ENCODE assay signal across 9 cellular contexts in genomic region chr7:87628780-87629569, GRCh38. TPM values are rescaled to one million over a fixed set of nuclear protein-coding genes. Genes with fewer than 3 reads are reported as not detected.
DNase-seq lines count a peak whose midpoint lies in the region; ATAC-seq and TF ChIP-seq lines count a peak whose summit lies in the region.
"Had no signal": no experiment of that assay in that cellular context is flagged by ENCODE, and none has a peak within 500 bp of the region (broad histone marks: within the 10 kb centered on the region; RNA-seq: fewer than 3 reads in every experiment).

No MANE protein-coding gene starts in this region.

- H3K9me3 Mint-ChIP-seq in activated naive CD8-positive, alpha-beta T cell treated with anti-CD3 and anti-CD28 coated beads for 36 hours, result no peaks in the 10 kb centered on the region

- no peaks in the 10 kb centered on the region for H3K4me1 ChIP-seq in OCI-LY1 (ENCODE audit: insufficient read depth, low read length, severe bottlenecking)

- intact Hi-C loops in Right ventricle myocardium superior (cut with DNase I), result no loop called here

- peak overlapping the region; percentile 84 for H3K4me3 Mint-ChIP-seq in activated naive CD8-positive, alpha-beta T cell treated with anti-CD3 and anti-CD28 coated beads for 36 hours

- no peak overlapping the region for H3K27ac ChIP-seq in OCI-LY1 (ENCODE audit: low read depth, low read length, poor library complexity, severe bottlenecking)
- H3K27ac ChIP-seq: C4-2B had no signal

- peak overlapping the region; percentile 48; the same call in 1 of the 2 replicates for H3K9ac ChIP-seq in OCI-LY1 (ENCODE audit: low read length)

- TF ChIP-seq CTCF in OCI-LY1 (IDR thresholded peaks at IDR 0.05; ENCODE audit: low read length), result no peak

- no peak overlapping the region for H3K27ac Mint-ChIP-seq in activated naive CD8-positive, alpha-beta T cell treated with anti-CD3 and anti-CD28 coated beads for 36 hours

- H3K36me3 Mint-ChIP-seq in activated naive CD8-positive, alpha-beta T cell treated with anti-CD3 and anti-CD28 coated beads for 36 hours, result no peaks in the 10 kb centered on the region

- H3K4me1 Mint-ChIP-seq in activated naive CD8-positive, alpha-beta T cell treated with anti-CD3 and anti-CD28 coated beads for 36 hours, result peaks cover 12% of the 10 kb centered on the region

- H3K27me3 ChIP-seq in OCI-LY1 (ENCODE audit: insufficient read depth, low read length), result no peaks in the 10 kb centered on the region

- no peaks in the 10 kb centered on the region for H3K36me3 ChIP-seq in OCI-LY1 (ENCODE audit: insufficient read depth, low read length)

- peak overlapping the region; percentile 61 for H3K4me2 ChIP-seq in OCI-LY1 (ENCODE audit: low read length)

- H3K4me3 ChIP-seq in OCI-LY1 (ENCODE audit: low read depth, low read length, poor library complexity, severe bottlenecking), result peak overlapping the region; percentile 63

- no peaks in the 10 kb centered on the region for H3K9me2 ChIP-seq in OCI-LY1 (ENCODE audit: low read depth, low read length)

- H4K20me1 ChIP-seq in OCI-LY1 (ENCODE audit: insufficient read depth, low read length), result no peaks in the 10 kb centered on the region

- ATAC-seq in Right ventricle myocardium superior (ENCODE audit: poor library complexity) (peak; percentile 47), HG03342 (IDR thresholded peaks at IDR 0.05; ENCODE audit: unreplicated experiment) (no peak), GM19328 (IDR thresholded peaks at IDR 0.05; ENCODE audit: unreplicated experiment) (no peak)

- H2AFZ ChIP-seq in OCI-LY1 (ENCODE audit: low read length), result no peak overlapping the region

- no peaks in the 10 kb centered on the region for H3K9me3 ChIP-seq in OCI-LY1 (ENCODE audit: low read length)

- peaks cover 13% of the 10 kb centered on the region for H3K27me3 Mint-ChIP-seq in activated naive CD8-positive, alpha-beta T cell treated with anti-CD3 and anti-CD28 coated beads for 36 hours

- no peaks in the 10 kb centered on the region for H3K79me2 ChIP-seq in OCI-LY1 (ENCODE audit: insufficient read depth, low read length)

- DNase-seq in NCI-H2081 (lab: John Stamatoyannopoulos, UW), result peak; percentile 19 to 63
- no peak for DNase-seq in NCI-H2081 treated with DMSO at 0.1 percent for 48 hours (lab: John Stamatoyannopoulos, UW)
- DNase-seq in activated naive CD8-positive, alpha-beta T cell treated with anti-CD3 and anti-CD28 coated beads for 36 hours, result peak; percentile 24
- no peak for DNase-seq in Right ventricle myocardium superior
- peak; percentile 15 for DNase-seq in occipital lobe (lab: John Stamatoyannopoulos, UW)

- H3F3A ChIP-seq in OCI-LY1 (ENCODE audit: insufficient read depth, low read length), result no peaks in the 10 kb centered on the region

RNA-seq across cellular contexts. Expression of gene RUNDC3B, which starts 0.8 kb away (rescaled TPM):
- total RNA-seq in activated naive CD8-positive, alpha-beta T cell treated with anti-CD3 and anti-CD28 coated beads for 36 hours, result 1 to 10 TPM in 1 of 2 experiments, under 1 TPM in 1; 0.94 to 1.7 TPM
- total RNA-seq in Right ventricle myocardium superior (1.5 TPM), occipital lobe (89.8 TPM)

RNA-seq across cellular contexts. Expression of gene ABCB1, which starts 28.3 kb away (rescaled TPM):
- 10 to 100 TPM in 1 of 2 experiments, 1 to 10 TPM in 1; 9.5 to 15.3 TPM for total RNA-seq in activated naive CD8-positive, alpha-beta T cell treated with anti-CD3 and anti-CD28 coated beads for 36 hours
- 3.2 TPM for total RNA-seq in Right ventricle myocardium superior
- total RNA-seq in occipital lobe, result 14.7 TPM

Comparison
In these comparisons a context has a peak if more than half of its experiments do, and no peak if none do; other contexts are left out.
1. DNase-seq: peak in NCI-H2081 (2 of 2), activated naive CD8-positive, alpha-beta T cell treated with anti-CD3 and anti-CD28 coated beads for 36 hours (single experiment) and occipital lobe (single experiment); none in NCI-H2081 treated with DMSO at 0.1 percent for 48 hours (single experiment) and Right ventricle myocardium superior (single experiment).
2. RNA of gene RUNDC3B, which starts 0.8 kb away (total RNA-seq): 89.8 TPM in occipital lobe (single experiment); 0.94 to 1.7 TPM in activated naive CD8-positive, alpha-beta T cell treated with anti-CD3 and anti-CD28 coated beads for 36 hours and 1.5 TPM in Right ventricle myocardium superior (single experiment); every median in the first group is over 10 times any median in the second.